Comparison of ENCODE assay signal across 16 cellular contexts in genomic region chr19:29712744-29713516, GRCh38. TPM values are rescaled to one million over a fixed set of nuclear protein-coding genes. Genes with fewer than 3 reads are reported as not detected.
DNase-seq lines count a peak whose midpoint lies in the region; ATAC-seq and TF ChIP-seq lines count a peak whose summit lies in the region.
"Had no signal": no experiment of that assay in that cellular context is flagged by ENCODE, and none has a peak within 500 bp of the region (broad histone marks: within the 10 kb centered on the region; RNA-seq: fewer than 3 reads in every experiment).

No MANE protein-coding gene starts in this region.

- no peak overlapping the region for H2AFZ ChIP-seq in GM23338
- H2AFZ ChIP-seq in neural cell (ENCODE audit: low read depth, low read length) = no peak overlapping the region

- no peaks in the 10 kb centered on the region for H3K36me3 Mint-ChIP-seq in GM23338 (ENCODE audit: low read depth)

- peaks cover 69% of the 10 kb centered on the region for H3K4me1 ChIP-seq in BLaER1
- H3K4me1 ChIP-seq in GM23338 (ENCODE audit: insufficient read depth) = peaks cover 25% of the 10 kb centered on the region
- H3K4me1 ChIP-seq in adipocyte (ENCODE audit: control insufficient read depth, insufficient read depth, low read length) = peaks cover 56% of the 10 kb centered on the region

- H3K9me3 ChIP-seq in BLaER1 = no peaks in the 10 kb centered on the region
- H3K9me3 ChIP-seq in adipocyte (ENCODE audit: control insufficient read depth, low read length) = no peaks in the 10 kb centered on the region
- no peaks in the 10 kb centered on the region for H3K9me3 ChIP-seq in neural cell (ENCODE audit: low read length)
- H3K9me3 ChIP-seq: heart left ventricle, uterus had no signal

- no peak for ATAC-seq in GM23338
- ATAC-seq in SK-N-SH treated with all-trans-retinoic acid at 6 μM for 48 hours = no peak
- ATAC-seq: HCT116, heart left ventricle, K562 had no signal

- TF ChIP-seq CTCF in GM23338 (conservative IDR thresholded peaks at IDR 0.05; ENCODE audit: low read depth in 2 of 2) (no peak), neural cell (IDR thresholded peaks at IDR 0.05; ENCODE audit: poor library complexity, severe bottlenecking) (no peak)

- H3K36me3 ChIP-seq in BLaER1 = peaks cover 29% of the 10 kb centered on the region
- H3K36me3 ChIP-seq in GM23338 (ENCODE audit: insufficient read depth) = no peaks in the 10 kb centered on the region
- no peaks in the 10 kb centered on the region for H3K36me3 ChIP-seq in adipocyte (ENCODE audit: control insufficient read depth, insufficient read depth, low read length, severe bottlenecking)
- no peaks in the 10 kb centered on the region for H3K36me3 ChIP-seq in neural cell (ENCODE audit: insufficient read depth, low read length)
- H3K36me3 ChIP-seq: uterus had no signal

- no peaks in the 10 kb centered on the region; the same call in 2 of the 3 replicates for H3K9me3 Mint-ChIP-seq in GM23338

- DNase-seq in GM23338 (ENCODE audit: low spot score) (no peak), adipocyte (ENCODE audit: low read depth) (no peak), AG08395 (ENCODE audit: low spot score) (no peak), NCI-H2029 treated with DMSO at 0.1 percent for 48 hours (lab: John Stamatoyannopoulos, UW) (no peak), germinal center (ENCODE audit: low spot score) (no peak)
- DNase-seq: Calu3, heart left ventricle, NCI-H1930, OCI-M1, uterus had no signal

- H3K27me3 ChIP-seq in BLaER1 = no peaks in the 10 kb centered on the region
- no peaks in the 10 kb centered on the region for H3K27me3 ChIP-seq in GM23338 (ENCODE audit: insufficient read depth)
- H3K27me3 ChIP-seq in adipocyte (replicated peaks; ENCODE audit: control insufficient read depth, insufficient read depth, low read length) = no peaks in the 10 kb centered on the region
- no peaks in the 10 kb centered on the region for H3K27me3 ChIP-seq in neural cell (ENCODE audit: insufficient read depth, low read depth, low read length)
- H3K27me3 ChIP-seq: heart left ventricle, uterus had no signal

- H3K4me2 ChIP-seq in BLaER1 = peak overlapping the region; percentile 91
- H3K4me2 ChIP-seq in GM23338 = no peak overlapping the region
- no peak overlapping the region for H3K4me2 ChIP-seq in neural cell (ENCODE audit: low read length)

- H3K4me3 ChIP-seq in BLaER1 (no peak overlapping the region), GM23338 (no peak overlapping the region), adipocyte (ENCODE audit: low read length) (peak overlapping the region; percentile 81), neural cell (ENCODE audit: low read length) (peak overlapping the region; percentile 78)
- H3K4me3 ChIP-seq: K562, lung had no signal

- H4K20me1 ChIP-seq in BLaER1 (peaks cover 58% of the 10 kb centered on the region), GM23338 (replicated peaks; ENCODE audit: insufficient read depth) (no peaks in the 10 kb centered on the region), neural cell (ENCODE audit: insufficient read depth) (no peaks in the 10 kb centered on the region)

- H3F3A ChIP-seq in GM23338 (replicated peaks; ENCODE audit: low read depth) (0 out of 2 replicates have a peak, but pooled peaks cover 8% of the 10 kb centered on the region), neural cell (ENCODE audit: insufficient read depth, low read length, poor library complexity, severe bottlenecking) (peaks cover 5% of the 10 kb centered on the region)

- TF ChIP-seq EP300 in neural cell (conservative IDR thresholded peaks at IDR 0.05; ENCODE audit: poor library complexity, severe bottlenecking) = no peak

- peaks cover 11% of the 10 kb centered on the region; the same call in 1 of the 2 replicates for H3K79me2 ChIP-seq in GM23338 (replicated peaks; ENCODE audit: insufficient read depth)
- H3K79me2 ChIP-seq in neural cell (replicated peaks; ENCODE audit: insufficient read depth, low read length) = peaks cover 13% of the 10 kb centered on the region

- 0 out of 2 replicates have a peak overlapping the region, but pooled peaks have one; percentile 15 for H3K27ac ChIP-seq in BLaER1
- H3K27ac ChIP-seq in GM23338 (ENCODE audit: low read depth) = no peak overlapping the region
- no peak overlapping the region for H3K27ac ChIP-seq in neural cell (ENCODE audit: low read length)

- H3K27ac Mint-ChIP-seq in GM23338 = no peak overlapping the region

- H3K27me3 Mint-ChIP-seq in GM23338 (ENCODE audit: insufficient read depth, low read depth, poor library complexity) = peaks cover 7% of the 10 kb centered on the region

- peaks cover 27% of the 10 kb centered on the region for H3K4me1 Mint-ChIP-seq in GM23338

- peak overlapping the region; percentile 49; the same call in 1 of the 2 replicates for H3K9ac ChIP-seq in BLaER1
- peak overlapping the region; percentile 77 for H3K9ac ChIP-seq in adipocyte (ENCODE audit: low read length)
- peak overlapping the region; percentile 12 for H3K9ac ChIP-seq in neural cell (ENCODE audit: low read length)

- TF ChIP-seq RAD21 in neural cell (conservative IDR thresholded peaks at IDR 0.05) = no peak

- peak overlapping the region; percentile 31; the same call in 1 of the 3 replicates for H3K4me3 Mint-ChIP-seq in GM23338

- H3K9me2 ChIP-seq in GM23338 (ENCODE audit: insufficient read depth) (no peaks in the 10 kb centered on the region), neural cell (ENCODE audit: insufficient read depth, low read length) (no peaks in the 10 kb centered on the region)

TF ChIP-seq in neural cell, 6 proteins besides CTCF, POLR2A, EP300 and RAD21:
- TF ChIP-seq REST (IDR thresholded peaks at IDR 0.05; ENCODE audit: borderline replicate concordance) = no peak
TF ChIP-seq in neural cell: peak in this region for 0.

TF ChIP-seq in SK-N-SH treated with all-trans-retinoic acid at 6 μM for 48 hours, 23 proteins besides CTCF, POLR2A, EP300 and RAD21:
- TF ChIP-seq ZNF70 (CRISPR knock-in tag; IDR thresholded peaks at IDR 0.05) (no peak), GLIS3 (CRISPR knock-in tag; IDR thresholded peaks at IDR 0.05) (no peak), ARNTL (CRISPR knock-in tag; IDR thresholded peaks at IDR 0.05; ENCODE audit: borderline replicate concordance, low read depth) (no peak), ESRRG (CRISPR knock-in tag; IDR thresholded peaks at IDR 0.05) (no peak), POU6F1 (CRISPR knock-in tag; IDR thresholded peaks at IDR 0.05; ENCODE audit: borderline replicate concordance, low read depth) (no peak), TCF4 (CRISPR knock-in tag; IDR thresholded peaks at IDR 0.05; ENCODE audit: borderline replicate concordance) (no peak)

RNA-seq across cellular contexts. Expression of gene C19orf12, which starts 2.1 kb away (rescaled TPM):
- 13.0 and 17.2 TPM in 2 replicates for total RNA-seq in GM23338 (2014; rRNA removed; shearing (Covaris generic))
- polyA plus RNA-seq in GM23338 (2016; fragmentation: Nextera tagmentation; extraction: Ambion mirVana) (8.4 and 11.4 TPM in 2 replicates), neural cell (77.0 and 83.8 TPM in 2 replicates)
- 57.2 and 60.9 TPM in 2 replicates for polyA minus RNA-seq in neural cell

RNA-seq across cellular contexts. Expression of gene PLEKHF1, which starts 47.7 kb away (rescaled TPM):
- 16.0 and 25.1 TPM in 2 replicates for total RNA-seq in GM23338 (2014; rRNA removed; shearing (Covaris generic))
- polyA plus RNA-seq in GM23338 (2016; fragmentation: Nextera tagmentation; extraction: Ambion mirVana) (10.1 and 12.1 TPM in 2 replicates), neural cell (not detected in 2 replicates)
- polyA minus RNA-seq in neural cell = not detected in 2 replicates

Comparison
In these comparisons a context has a peak if more than half of its experiments do, and no peak if none do; other contexts are left out.
1. H3K4me3 ChIP-seq: peak in adipocyte (single experiment) and neural cell (single experiment); none in BLaER1 (single experiment) and GM23338 (single experiment).
2. H3K9ac ChIP-seq: peak in every context shown above with its lines; median percentile 77 in adipocyte; 49 in BLaER1; 12 in neural cell.
3. RNA of gene PLEKHF1, which starts 47.7 kb away (polyA plus RNA-seq): 10.1 to 12.1 TPM in GM23338; not detected in neural cell; every median in the first group is over 10 times any median in the second.